ENCODE assay signal across 14 cellular contexts in the genomic region with DNA sequence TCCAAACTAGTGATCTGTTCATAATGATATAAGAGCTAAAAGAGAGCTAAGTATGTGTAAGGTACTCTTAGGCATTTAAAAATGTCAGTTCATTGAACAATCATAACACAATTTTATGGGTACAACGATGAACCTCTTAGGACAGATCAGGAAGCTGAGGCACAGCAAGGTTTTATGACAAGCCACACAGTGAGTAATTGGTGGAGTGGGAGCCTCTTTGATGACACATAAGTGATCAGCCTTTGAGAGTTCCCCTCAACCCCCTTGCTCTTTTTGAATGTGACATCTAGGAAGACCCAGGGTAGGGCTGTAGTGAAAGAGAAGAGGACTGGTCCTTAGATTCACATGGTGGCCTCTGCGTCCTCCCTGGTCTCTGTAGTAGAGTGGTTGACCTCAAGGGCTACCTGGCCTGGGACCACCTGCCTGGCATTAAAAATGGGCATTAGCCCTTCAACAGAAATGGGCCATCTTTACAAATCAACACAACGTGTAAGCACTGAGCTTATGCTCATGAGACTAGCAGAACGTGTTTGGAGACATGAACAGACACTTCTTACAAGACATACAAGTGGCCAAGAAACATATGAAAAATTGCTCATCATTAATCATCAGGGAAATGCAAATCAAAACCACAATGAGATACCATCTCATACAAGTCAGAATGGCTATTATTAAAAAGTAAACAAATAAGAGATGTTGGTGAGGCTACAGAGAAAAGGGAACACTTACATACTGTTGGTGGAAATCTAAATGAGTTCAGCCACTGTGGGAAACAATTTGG.
DNase-seq lines count a peak whose midpoint lies in the region; ATAC-seq and TF ChIP-seq lines count a peak whose summit lies in the region.
"Had no signal": no experiment of that assay in that cellular context is flagged by ENCODE, and none has a peak within 500 bp of the region (broad histone marks: within the 10 kb centered on the region; RNA-seq: fewer than 3 reads in every experiment).

No MANE protein-coding gene starts in this region.

- CTCF ChIA-PET in activated naive CD4-positive, alpha-beta T cell treated with anti-CD3 and anti-CD28 coated beads for 36 hours (lab: Charles Lee) = interaction anchor here (0.6 kb wide), 1 partner anchor 424 kb away, joined by 3 read pairs; no protein-coding TSS in a partner anchor
- CTCF ChIA-PET in mammary epithelial cell (lab: Charles Lee; ENCODE audit: low non-redundant PET) = no interaction called here

- peaks cover 27% of the 10 kb centered on the region for H3K4me1 ChIP-seq in mammary epithelial cell (ENCODE audit: insufficient read depth, low read length)
- no peaks in the 10 kb centered on the region for H3K4me1 ChIP-seq in adrenal gland (replicated peaks in 1 of 2)

- H3K27ac ChIP-seq in mammary epithelial cell (ENCODE audit: insufficient read depth, low read depth, low read length) (peak overlapping the region; percentile 86), adrenal gland (no peak overlapping the region)
- H3K27ac ChIP-seq: HL-60 had no signal

- peaks cover 13% of the 10 kb centered on the region for H3K4me1 Mint-ChIP-seq in activated naive CD4-positive, alpha-beta T cell treated with anti-CD3 and anti-CD28 coated beads for 36 hours (ENCODE audit: low read depth)

- peaks cover 2% of the 10 kb centered on the region for H3K9me3 Mint-ChIP-seq in activated naive CD4-positive, alpha-beta T cell treated with anti-CD3 and anti-CD28 coated beads for 36 hours

- peak overlapping the region; percentile 29 for H3K4me2 ChIP-seq in mammary epithelial cell (ENCODE audit: insufficient read depth, low read depth, low read length)

- no peaks in the 10 kb centered on the region for H3K9me3 ChIP-seq in mammary epithelial cell (replicated peaks; ENCODE audit: insufficient read depth, low read length)
- no peaks in the 10 kb centered on the region for H3K9me3 ChIP-seq in adrenal gland (replicated peaks in 1 of 3)

- ATAC-seq in stimulated activated naive CD8-positive, alpha-beta T cell treated with anti-CD3 and anti-CD28 coated beads, Interleukin-15, Interleukin-2, amounts not matched to agents 100 U/mL and 50 U/mL, for 24 hours = peak; percentile 93
- no peak for ATAC-seq in GM19463 (IDR thresholded peaks at IDR 0.05; ENCODE audit: unreplicated experiment)

- H4K20me1 ChIP-seq in mammary epithelial cell (ENCODE audit: insufficient read depth, low read length) = no peaks in the 10 kb centered on the region

- no peak for TF ChIP-seq POLR2A in adrenal gland (IDR thresholded peaks at IDR 0.05)

- DNase-seq in activated naive CD4-positive, alpha-beta T cell treated with anti-CD3 and anti-CD28 coated beads for 36 hours = peak; percentile 15
- DNase-seq in activated naive CD4-positive, alpha-beta T cell treated with anti-CD3 and anti-CD28 coated beads, Interleukin-2, amount 50 U/mL, for 16 hours = no peak
- peak; percentile 81 for DNase-seq in M059J (ENCODE audit: low read depth)
- DNase-seq in mammary epithelial cell = peak; percentile 94
- DNase-seq in stimulated activated naive CD8-positive, alpha-beta T cell treated with anti-CD3 and anti-CD28 coated beads, Interleukin-15, Interleukin-2, amounts not matched to agents 100 U/mL and 50 U/mL, for 24 hours = peak; percentile 5
- no peak for DNase-seq in DMS114 treated with DMSO at 0.1 percent for 48 hours (lab: John Stamatoyannopoulos, UW; ENCODE audit: unreplicated experiment)
- DNase-seq in adrenal gland = no peak
- DNase-seq: amniotic stem cell, DND-41, NCI-H1092, NCI-H226 had no signal

- no peaks in the 10 kb centered on the region for H3K27me3 Mint-ChIP-seq in activated naive CD4-positive, alpha-beta T cell treated with anti-CD3 and anti-CD28 coated beads for 36 hours (ENCODE audit: low read depth)
- H3K27me3 Mint-ChIP-seq: dendritic cell treated with granulocyte-macrophage colony-stimulating factor and Interleukin-4, amounts not matched to agents 40 ng/mL and 50 ng/mL, for 4 days had no signal

- TSS peak; percentile 81 for BruUV-seq in mammary epithelial cell (replicated peaks; lab: Mats Ljungman, UMichigan)

- no peaks in the 10 kb centered on the region for H3K79me2 ChIP-seq in mammary epithelial cell (ENCODE audit: insufficient read depth, low read length)

- no peak for TF ChIP-seq CTCF in mammary epithelial cell (conservative IDR thresholded peaks at IDR 0.05 in 1 of 2, IDR thresholded peaks at IDR 0.05 in 1 of 2; ENCODE audit: extremely low read depth in 1 of 2, insufficient read depth in 1 of 2, low read depth in 1 of 2, low read length in 2 of 2)
- no peak for TF ChIP-seq CTCF in adrenal gland (IDR thresholded peaks at IDR 0.05)

- H3K4me3 Mint-ChIP-seq in activated naive CD4-positive, alpha-beta T cell treated with anti-CD3 and anti-CD28 coated beads for 36 hours = no peak overlapping the region
- H3K4me3 Mint-ChIP-seq: dendritic cell treated with granulocyte-macrophage colony-stimulating factor and Interleukin-4, amounts not matched to agents 40 ng/mL and 50 ng/mL, for 4 days had no signal

- peak overlapping the region; percentile 41 for H2AFZ ChIP-seq in mammary epithelial cell (ENCODE audit: low read depth, low read length)

- intact Hi-C loops in activated naive CD4-positive, alpha-beta T cell treated with anti-CD3 and anti-CD28 coated beads for 36 hours (cut with micrococcal nuclease) = loop anchor here (1.0 kb wide), 1 partner anchor 173 kb away; no protein-coding TSS in a partner anchor
- intact Hi-C loops in mammary epithelial cell (cut with micrococcal nuclease) (no loop called here), adrenal gland (cut with DNase I) (no loop called here)

- no peak overlapping the region for H3K27ac Mint-ChIP-seq in activated naive CD4-positive, alpha-beta T cell treated with anti-CD3 and anti-CD28 coated beads for 36 hours
- H3K27ac Mint-ChIP-seq: dendritic cell treated with granulocyte-macrophage colony-stimulating factor and Interleukin-4, amounts not matched to agents 40 ng/mL and 50 ng/mL, for 4 days had no signal

- H3K9ac ChIP-seq in mammary epithelial cell (ENCODE audit: insufficient read depth, low read length) = no peak overlapping the region

- 40% methylated on average over 4 of the region's 4 CpGs for WGBS in mammary epithelial cell (ENCODE audit: low coverage, missing lambda C conversion rate)
- WGBS in adrenal gland, 4 donors = 82 to 94% (median 88%) methylated on average over 4 of the region's 4 CpGs

- in situ Hi-C loops in mammary epithelial cell (cut with MboI; ENCODE audit: low sequenced_read_pairs in 2 of 2) = no loop called here

- dilution Hi-C loops in mammary epithelial cell (cut with HindIII; ENCODE audit: low sequenced_read_pairs) = no loop called here

- H3K36me3 ChIP-seq in mammary epithelial cell (ENCODE audit: insufficient read depth, low read length) (no peaks in the 10 kb centered on the region), adrenal gland (replicated peaks in 1 of 2) (no peaks in the 10 kb centered on the region)

- H3K4me3 ChIP-seq in mammary epithelial cell (replicated peaks in 1 of 3; ENCODE audit: insufficient read depth in 1 of 3, low read depth in 2 of 3, low read length in 3 of 3) = no peak overlapping the region
- no peak overlapping the region for H3K4me3 ChIP-seq in adrenal gland

- H3K27me3 ChIP-seq in mammary epithelial cell (ENCODE audit: insufficient read depth, low read length) (no peaks in the 10 kb centered on the region), adrenal gland (no peaks in the 10 kb centered on the region)

- H3K36me3 Mint-ChIP-seq in activated naive CD4-positive, alpha-beta T cell treated with anti-CD3 and anti-CD28 coated beads for 36 hours (ENCODE audit: low read depth) = no peaks in the 10 kb centered on the region

Comparison
In these comparisons a context has a peak if more than half of its experiments do, and no peak if none do; other contexts are left out.
1. DNase-seq: peak in activated naive CD4-positive, alpha-beta T cell treated with anti-CD3 and anti-CD28 coated beads for 36 hours (single experiment), M059J (single experiment), mammary epithelial cell (single experiment) and stimulated activated naive CD8-positive, alpha-beta T cell treated with anti-CD3 and anti-CD28 coated beads, Interleukin-15, Interleukin-2, amounts not matched to agents 100 U/mL and 50 U/mL, for 24 hours (single experiment); none in activated naive CD4-positive, alpha-beta T cell treated with anti-CD3 and anti-CD28 coated beads, Interleukin-2, amount 50 U/mL, for 16 hours (single experiment), DMS114 treated with DMSO at 0.1 percent for 48 hours (single experiment) and adrenal gland (0 of 7).